ENCODE assay signal across 22 cellular contexts in the genomic region with DNA sequence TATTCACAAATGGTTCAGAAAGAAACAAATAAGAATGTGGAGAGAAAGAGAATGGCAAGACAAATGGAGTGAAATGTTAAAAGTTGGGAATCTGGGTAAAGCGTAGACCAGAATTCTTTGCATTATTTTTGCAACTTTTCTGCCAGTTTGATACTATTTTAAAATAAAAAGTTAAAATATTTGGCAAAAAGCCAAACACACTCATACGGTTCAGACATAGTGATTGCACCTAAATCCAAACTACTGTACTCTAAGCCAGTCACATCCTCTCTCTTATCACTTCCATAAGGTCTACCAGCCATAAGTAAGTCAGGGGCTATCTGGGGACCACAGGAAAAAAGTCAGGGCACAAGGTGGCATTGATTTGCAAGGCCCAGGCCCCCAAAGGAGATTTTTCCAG. TPM values are rescaled to one million over a fixed set of nuclear protein-coding genes. Genes with fewer than 3 reads are reported as not detected.
DNase-seq lines count a peak whose midpoint lies in the region; ATAC-seq, FAIRE-seq and TF ChIP-seq lines count a peak whose summit lies in the region.
"Had no signal": no experiment of that assay in that cellular context is flagged by ENCODE, and none has a peak within 500 bp of the region (broad histone marks: within the 10 kb centered on the region; RNA-seq: fewer than 3 reads in every experiment).

No MANE protein-coding gene starts in this region.

- in situ Hi-C loops in K562 (cut with MboI) = no loop called here

- H3K9me1 ChIP-seq in K562 (ENCODE audit: control insufficient read depth, insufficient read depth, low read length) = no peaks in the 10 kb centered on the region

- no peak for TF ChIP-seq RAD21 in K562 (CRISPR knock-in tag; conservative IDR thresholded peaks at IDR 0.05 in 1 of 2, IDR thresholded peaks at IDR 0.05 in 1 of 2)

- no peak for TF ChIP-seq EP300 in K562 (IDR thresholded peaks at IDR 0.05; ENCODE audit: low read length)

- intact Hi-C loops in K562 (cut with micrococcal nuclease) (no loop called here), esophagus squamous epithelium (cut with DNase I) (no loop called here), tibial artery (cut with DNase I; ENCODE audit: low total_unique reads) (no loop called here), left lung (cut with DNase I) (no loop called here)

- POLR2A ChIA-PET in K562 (lab: Yijun Ruan, JAX) = no interaction called here

- ATAC-seq in K562 (no peak), left lung (no peak), HG03469 (IDR thresholded peaks at IDR 0.05; ENCODE audit: unreplicated experiment) (no peak)
- ATAC-seq: CD8-positive, alpha-beta T cell had no signal

- TF ChIP-seq POLR2A in K562 (conservative IDR thresholded peaks at IDR 0.05) (no peak), esophagus squamous epithelium (IDR thresholded peaks at IDR 0.05) (no peak)

- H3K36me3 ChIP-seq in K562 (ENCODE audit: control insufficient read depth, insufficient read depth, low read length) (no peaks in the 10 kb centered on the region), esophagus squamous epithelium (no peaks in the 10 kb centered on the region), muscle layer of duodenum (ENCODE audit: control insufficient read depth in 1 of 2, insufficient read depth in 2 of 2, low read length in 2 of 2) (no peaks in the 10 kb centered on the region), tibial artery (no peaks in the 10 kb centered on the region), left lung (no peaks in the 10 kb centered on the region), SJCRH30 (no peaks in the 10 kb centered on the region)
- H3K36me3 ChIP-seq: BLaER1, HAP-1 had no signal

- H3K4me3 ChIP-seq in K562 = no peak overlapping the region
- H3K4me3 ChIP-seq in esophagus squamous epithelium = no peak overlapping the region
- no peak overlapping the region for H3K4me3 ChIP-seq in muscle layer of duodenum (ENCODE audit: low read depth in 1 of 2, low read length in 2 of 2)
- no peak overlapping the region for H3K4me3 ChIP-seq in tibial artery
- H3K4me3 ChIP-seq in left lung = no peak overlapping the region
- H3K4me3 ChIP-seq in SJCRH30 = no peak overlapping the region
- H3K4me3 ChIP-seq: BLaER1, HAP-1 had no signal

- H2AFZ ChIP-seq in K562 (ENCODE audit: low read depth, low read length) = no peak overlapping the region

- no peak overlapping the region for H3K9ac ChIP-seq in K562 (ENCODE audit: insufficient read depth in 1 of 2, low read depth in 2 of 2, low read length in 2 of 2)
- H3K9ac ChIP-seq: BLaER1 had no signal

- H4K20me1 ChIP-seq in K562 (replicated peaks; ENCODE audit: control insufficient read depth, insufficient read depth, low read length) = 0 out of 2 replicates have a peak, but pooled peaks cover 4% of the 10 kb centered on the region
- H4K20me1 ChIP-seq: BLaER1 had no signal

- no peak for FAIRE-seq in K562 (lab: Jason Lieb, UNC)
- FAIRE-seq: G401.6, GM12892, H54 had no signal

- no peaks in the 10 kb centered on the region for H3K4me1 ChIP-seq in K562 (replicated peaks in 1 of 2; ENCODE audit: control insufficient read depth in 2 of 2, insufficient read depth in 2 of 2, low read length in 2 of 2)
- H3K4me1 ChIP-seq in esophagus squamous epithelium = peaks cover 0 to 6% (median 0%) of the 10 kb centered on the region in 3 donors
- peaks cover 0 to 6% of the 10 kb centered on the region in 2 donors for H3K4me1 ChIP-seq in muscle layer of duodenum (ENCODE audit: control insufficient read depth in 1 of 2, insufficient read depth in 2 of 2, low read length in 2 of 2)
- H3K4me1 ChIP-seq in tibial artery = peaks cover 0 to 25% (median 18%) of the 10 kb centered on the region in 4 donors
- no peaks in the 10 kb centered on the region for H3K4me1 ChIP-seq in left lung
- no peaks in the 10 kb centered on the region for H3K4me1 ChIP-seq in SJCRH30
- H3K4me1 ChIP-seq: BLaER1, Caco-2, HAP-1 had no signal

- no peaks in the 10 kb centered on the region for H3K79me2 ChIP-seq in K562 (ENCODE audit: control insufficient read depth, insufficient read depth, low read length)

- H3K27ac ChIP-seq in K562 (ENCODE audit: extremely low read depth, low read depth, low read length) (no peak overlapping the region), esophagus squamous epithelium (peak overlapping the region in 3 of 4 donors; percentile 11 to 74 (median 54)), muscle layer of duodenum (ENCODE audit: low read length) (peak overlapping the region; percentile 59), tibial artery (peak overlapping the region; percentile 46 to 50), left lung (no peak overlapping the region), SJCRH30 (no peak overlapping the region)
- H3K27ac ChIP-seq: BLaER1, C4-2B had no signal

- TF ChIP-seq CTCF in K562 (IDR thresholded peaks at IDR 0.05 in 2 of 3, conservative IDR thresholded peaks at IDR 0.05 in 1 of 3; ENCODE audit: insufficient read depth in 2 of 3, low read depth in 1 of 3, low read length in 3 of 3) (no peak), esophagus squamous epithelium (IDR thresholded peaks at IDR 0.05) (no peak), tibial artery (IDR thresholded peaks at IDR 0.05) (no peak), left lung (IDR thresholded peaks at IDR 0.05) (no peak)

- CTCF ChIA-PET in K562 (lab: Yijun Ruan, JAX; ENCODE audit: low intra/inter-chr PET ratio) = no interaction called here

- 0% methylated on average over 2 of the region's 2 CpGs for WGBS in K562 (ENCODE audit: insufficient coverage, low coverage, missing lambda C conversion rate)
- WGBS in esophagus squamous epithelium, 2 donors = 58 to 59% methylated on average over 2 of the region's 2 CpGs

- BruUV-seq in K562 (replicated peaks; lab: Mats Ljungman, UMichigan) = no TSS peak

- no peak overlapping the region for H3K4me2 ChIP-seq in K562 (ENCODE audit: insufficient read depth, low read length)
- H3K4me2 ChIP-seq: BLaER1 had no signal

- DNase-seq in K562 (ENCODE audit: extremely low read depth in 1 of 4, low spot score in 3 of 4) = no peak
- DNase-seq in esophagus squamous epithelium (lab: John Stamatoyannopoulos, UW) = no peak
- no peak for DNase-seq in tibial artery
- DNase-seq in left lung = no peak
- no peak for DNase-seq in activated CD4-positive, alpha-beta T cell treated with anti-CD3 and anti-CD28 coated beads, Interleukin-2, amount 50 U/mL, for 1 hour
- DNase-seq in SJCRH30 = no peak
- DNase-seq: Caco-2; CD4-positive, CD25-positive, alpha-beta regulatory T cell; CD8-positive, alpha-beta T cell; DMS153; DND-41; GOT3; HFFc6 had no signal

- H3K27me3 ChIP-seq in K562 (ENCODE audit: control insufficient read depth in 2 of 2, insufficient read depth in 2 of 2, low read length in 2 of 2) (peaks cover 31 to 68% of the 10 kb centered on the region in 2 experiments; a peak in 4 of 5 replicates), esophagus squamous epithelium (no peaks in the 10 kb centered on the region), muscle layer of duodenum (ENCODE audit: low read depth, low read length) (no peaks in the 10 kb centered on the region), tibial artery (no peaks in the 10 kb centered on the region), left lung (no peaks in the 10 kb centered on the region), SJCRH30 (no peaks in the 10 kb centered on the region)
- H3K27me3 ChIP-seq: BLaER1 had no signal

- H3K9me3 ChIP-seq in K562 (replicated peaks; ENCODE audit: control insufficient read depth, insufficient read depth, low read depth, low read length) (no peaks in the 10 kb centered on the region), esophagus squamous epithelium (no peaks in the 10 kb centered on the region), muscle layer of duodenum (ENCODE audit: control insufficient read depth in 1 of 2, low read length in 2 of 2) (no peaks in the 10 kb centered on the region), tibial artery (no peaks in the 10 kb centered on the region), left lung (no peaks in the 10 kb centered on the region), SJCRH30 (replicated peaks) (no peaks in the 10 kb centered on the region)
- H3K9me3 ChIP-seq: BLaER1, Caco-2, HAP-1 had no signal

TF ChIP-seq in K562, 482 proteins besides CTCF, POLR2A, EP300 and RAD21:
- no peak for TF ChIP-seq FOXK1 (CRISPR knock-in tag; IDR thresholded peaks at IDR 0.05; ENCODE audit: borderline replicate concordance)
- no peak for TF ChIP-seq ZNF764 (CRISPR knock-in tag; IDR thresholded peaks at IDR 0.05; ENCODE audit: low read depth)
- no peak for TF ChIP-seq BCOR (IDR thresholded peaks at IDR 0.05)
- TF ChIP-seq POLR2AphosphoS2 (IDR thresholded peaks at IDR 0.05; ENCODE audit: low read length) = no peak
- TF ChIP-seq NFIX (CRISPR knock-in tag; IDR thresholded peaks at IDR 0.05; ENCODE audit: low read depth) = peak; percentile 81
- peak; percentile 88 for TF ChIP-seq NFIC (IDR thresholded peaks at IDR 0.05)

RNA-seq across cellular contexts. Expression of a gene that starts 14.4 kb away (rescaled TPM):
- not detected in 2 replicates for total RNA-seq in K562 (2011; cell fraction: chromatin; rRNA removed; ENCODE audit: low replicate concordance)
- total RNA-seq in K562 (2011; cell fraction: nucleolus; rRNA removed) = not detected in 2 replicates
- total RNA-seq in K562 (2011; cell fraction: nucleoplasm; rRNA removed) = not detected in 2 replicates
- total RNA-seq in K562 (2014; rRNA removed) = not detected in 2 replicates
- total RNA-seq in K562 (2014; rRNA removed; fragmentation: Illumina TruSeq; extraction: Trizol) = not detected in 2 replicates
- not detected in 2 replicates for total RNA-seq in K562 (2015; rRNA removed; fragmentation: Illumina TruSeq; extraction: Trizol)
- total RNA-seq in K562 (2021) = not detected in 2 replicates
- polyA plus RNA-seq in K562 (2011; rRNA removed) = not detected in 2 replicates
- not detected in 2 replicates for polyA plus RNA-seq in K562 (2011; cell fraction: cytosol; rRNA removed)
- not detected in 2 replicates for polyA plus RNA-seq in K562 (2011; cell fraction: nucleus; rRNA removed)
- not detected in 2 replicates for polyA plus RNA-seq in K562 (2012)
- not detected in 2 replicates for polyA plus RNA-seq in K562 (2014; fragmentation: Illumina TruSeq; extraction: Trizol)
- not detected for polyA plus RNA-seq in K562 (2014; fragmentation: Nextera tagmentation; extraction: Ambion mirVana)
- polyA plus RNA-seq in K562 (2014; rRNA removed) = not detected in 2 replicates
- polyA minus RNA-seq in K562 (2011; rRNA and poly(A)+ RNA removed) = not detected in 2 replicates
- not detected in 2 replicates for polyA minus RNA-seq in K562 (2011; cell fraction: cytosol; rRNA and poly(A)+ RNA removed)
- not detected in 2 replicates for polyA minus RNA-seq in K562 (2011; cell fraction: nucleus; rRNA and poly(A)+ RNA removed)
- 1 to 10 TPM in 1 of 4 donors, under 1 TPM in 3; 0.15 to 3.2 (median 0.34) TPM for total RNA-seq in esophagus squamous epithelium
- under 1 TPM; 0.15 to 0.31 TPM for total RNA-seq in left lung
- total RNA-seq in SJCRH30 (2014; rRNA removed; shearing (Covaris generic)) = 0.71 and 0.75 TPM in 2 replicates
- total RNA-seq: A172; CD4-positive, CD25-positive, alpha-beta regulatory T cell; CD8-positive, alpha-beta T cell; HFFc6 had no signal

Comparison
In these comparisons a context has a peak if more than half of its experiments do, and no peak if none do; other contexts are left out.
1. H3K27ac ChIP-seq: peak in esophagus squamous epithelium (3 of 4), muscle layer of duodenum (single experiment) and tibial artery (2 of 2); none in K562 (single experiment), left lung (0 of 2) and SJCRH30 (single experiment).